Comparison of ENCODE assay signal across 9 cellular contexts in genomic region chr10:17235136-17235535, GRCh38. TPM values are rescaled to one million over a fixed set of nuclear protein-coding genes. Genes with fewer than 3 reads are reported as not detected.
DNase-seq lines count a peak whose midpoint lies in the region; ATAC-seq, FAIRE-seq and TF ChIP-seq lines count a peak whose summit lies in the region.
"Had no signal": no experiment of that assay in that cellular context is flagged by ENCODE, and none has a peak within 500 bp of the region (broad histone marks: within the 10 kb centered on the region; RNA-seq: fewer than 3 reads in every experiment).

No MANE protein-coding gene starts in this region.

- ATAC-seq in GM18502 (IDR thresholded peaks at IDR 0.05; ENCODE audit: poor library complexity, unreplicated experiment): no peak
- no peak for ATAC-seq in HG02798 (IDR thresholded peaks at IDR 0.05; ENCODE audit: poor library complexity, unreplicated experiment)
- no peak for ATAC-seq in GM19452 (IDR thresholded peaks at IDR 0.05; ENCODE audit: unreplicated experiment)

- peaks cover 85% of the 10 kb centered on the region for H3K36me3 ChIP-seq in neutrophil

- peaks cover 17% of the 10 kb centered on the region for H3K9me3 ChIP-seq in neutrophil

- DNase-seq in HT-29 (ENCODE audit: low spot score) (peak; percentile 38), dermis blood vessel endothelial cell (peak; percentile 58), frontal cortex (ENCODE audit: low spot score in 2 of 2) (no peak)
- DNase-seq: Kasumi-1 had no signal

- no peaks in the 10 kb centered on the region for H3K27me3 ChIP-seq in neutrophil

- H3K4me1 ChIP-seq in neutrophil (ENCODE audit: control insufficient read depth in 1 of 2, insufficient read depth in 1 of 2, low read depth in 1 of 2, low read length in 1 of 2): peaks cover 43 to 45% of the 10 kb centered on the region in 2 experiments

- H3K4me3 ChIP-seq in neutrophil (ENCODE audit: low read depth in 1 of 2, low read length in 1 of 2): no peak overlapping the region

- TF ChIP-seq CTCF in C4-2B (conservative IDR thresholded peaks at IDR 0.05) (peak; percentile 22; the same call in 1 of the 2 replicates), neutrophil (IDR thresholded peaks at IDR 0.05) (no peak)

- FAIRE-seq in frontal cortex (lab: Jason Lieb, UNC): no peak

- H3K27ac ChIP-seq in C4-2B: no peak overlapping the region
- H3K27ac ChIP-seq in neutrophil: peak overlapping the region; percentile 93

RNA-seq across cellular contexts. Expression of gene VIM, which starts 7.1 kb away (rescaled TPM):
- 0.08 TPM in 1 of 2 replicates, not detected in the other for total RNA-seq in HT-29 (2014; rRNA removed; shearing (Covaris generic))
- total RNA-seq in dermis blood vessel endothelial cell: 4,841 and 6,960 TPM in 2 replicates
- 191 TPM for total RNA-seq in frontal cortex

RNA-seq across cellular contexts. Expression of gene TRDMT1, which starts 33.7 kb away (rescaled TPM):
- 1.3 and 3.2 TPM in 2 replicates for total RNA-seq in HT-29 (2014; rRNA removed; shearing (Covaris generic))
- total RNA-seq in dermis blood vessel endothelial cell (4.6 and 7.5 TPM in 2 replicates), frontal cortex (28.1 TPM)

Comparison
In these comparisons a context has a peak if more than half of its experiments do, and no peak if none do; other contexts are left out.
1. DNase-seq: peak in HT-29 (single experiment) and dermis blood vessel endothelial cell (single experiment); none in frontal cortex (0 of 2).
2. RNA of gene VIM, which starts 7.1 kb away (total RNA-seq): 4,841 to 6,960 TPM in dermis blood vessel endothelial cell and 191 TPM in frontal cortex (single experiment); 0.08 TPM in HT-29; every median in the first group is over 100 times any median in the second.